16 cellular contexts compared by ENCODE assay signal in genomic region chr2:69639246-69639645, GRCh38. TPM values are rescaled to one million over a fixed set of nuclear protein-coding genes. Genes with fewer than 3 reads are reported as not detected.
DNase-seq lines count a peak whose midpoint lies in the region; ATAC-seq, FAIRE-seq and TF ChIP-seq lines count a peak whose summit lies in the region.
"Had no signal": no experiment of that assay in that cellular context is flagged by ENCODE, and none has a peak within 500 bp of the region (broad histone marks: within the 10 kb centered on the region; RNA-seq: fewer than 3 reads in every experiment).

No MANE protein-coding gene starts in this region.

- no peak for ATAC-seq in CD8-positive, alpha-beta T cell
- ATAC-seq in natural killer cell treated with Interleukin-12 subunit alpha and Interleukin-12 subunit beta and Interleukin-15 and Interleukin-18, amount 100 ng/mL, for 72 hours: no peak
- ATAC-seq in HG03139 (IDR thresholded peaks at IDR 0.05; ENCODE audit: unreplicated experiment) (no peak), GM21360 (IDR thresholded peaks at IDR 0.05; ENCODE audit: unreplicated experiment) (no peak)
- ATAC-seq: heart right ventricle had no signal

- H4K20me1 ChIP-seq in KMS-11 (ENCODE audit: insufficient read depth): no peaks in the 10 kb centered on the region
- H4K20me1 ChIP-seq in astrocyte (ENCODE audit: insufficient read depth, low read length): peaks cover 76% of the 10 kb centered on the region

- H3K36me3 ChIP-seq in CD8-positive, alpha-beta T cell (ENCODE audit: insufficient read depth, low read length): peaks cover 10% of the 10 kb centered on the region
- H3K36me3 ChIP-seq in KMS-11 (ENCODE audit: insufficient read depth) (no peaks in the 10 kb centered on the region), astrocyte (ENCODE audit: insufficient read depth, low read length) (peaks cover 5% of the 10 kb centered on the region)
- H3K36me3 ChIP-seq: prostate gland had no signal

- H3K4me3 ChIP-seq in CD8-positive, alpha-beta T cell (ENCODE audit: low read depth, low read length): peak overlapping the region; percentile 83
- H3K4me3 ChIP-seq in KMS-11 (IDR thresholded peaks at IDR 0.05; ENCODE audit: insufficient read depth, low read depth, low read length): no peak overlapping the region
- no peak overlapping the region for H3K4me3 ChIP-seq in astrocyte (ENCODE audit: insufficient read depth, low read depth, low read length)
- H3K4me3 ChIP-seq: esophagus squamous epithelium, heart right ventricle, prostate gland had no signal

- H2AFZ ChIP-seq in KMS-11 (ENCODE audit: low read depth) (no peak overlapping the region), astrocyte (ENCODE audit: low read depth, low read length) (no peak overlapping the region)

- DNase-seq in CD8-positive, alpha-beta T cell: no peak
- DNase-seq in astrocyte (ENCODE audit: low read depth) (no peak), NCI-H2171 (lab: John Stamatoyannopoulos, UW) (no peak)
- no peak for DNase-seq in natural killer cell treated with Interleukin-12 subunit alpha and Interleukin-12 subunit beta and Interleukin-15 and Interleukin-18, amount 100 ng/mL, for 72 hours (ENCODE audit: low spot score)
- DNase-seq: amygdala, esophagus squamous epithelium, heart right ventricle, NCI-H2081 treated with DMSO at 0.1 percent for 48 hours, NCI-H774, T-helper 9 cell had no signal

- peak overlapping the region; percentile 96 for H3K4me3 Mint-ChIP-seq in CD8-positive, alpha-beta T cell
- peak overlapping the region; percentile 13 for H3K4me3 Mint-ChIP-seq in astrocyte (ENCODE audit: unreplicated experiment)
- H3K4me3 Mint-ChIP-seq in natural killer cell treated with Interleukin-12 subunit alpha and Interleukin-12 subunit beta and Interleukin-15 and Interleukin-18, amount 100 ng/mL, for 72 hours: peak overlapping the region; percentile 87
- H3K4me3 Mint-ChIP-seq: CD14-positive monocyte had no signal

- H3K9ac ChIP-seq in KMS-11 (no peak overlapping the region), astrocyte (ENCODE audit: low read length) (no peak overlapping the region)

- H3K4me1 ChIP-seq in CD8-positive, alpha-beta T cell (ENCODE audit: insufficient read depth, low read length): peaks cover 54% of the 10 kb centered on the region
- H3K4me1 ChIP-seq in KMS-11 (ENCODE audit: low read depth, poor library complexity, severe bottlenecking): peaks cover 48% of the 10 kb centered on the region
- H3K4me1 ChIP-seq in astrocyte (ENCODE audit: insufficient read depth, low read length): peaks cover 19% of the 10 kb centered on the region

- H3K79me2 ChIP-seq in KMS-11 (ENCODE audit: insufficient read depth, low read depth): peaks cover 74% of the 10 kb centered on the region; the same call in 1 of the 2 replicates
- H3K79me2 ChIP-seq in astrocyte (ENCODE audit: insufficient read depth, low read length): peaks cover 87% of the 10 kb centered on the region

- no peaks in the 10 kb centered on the region for H3K9me3 Mint-ChIP-seq in CD8-positive, alpha-beta T cell
- no peaks in the 10 kb centered on the region for H3K9me3 Mint-ChIP-seq in astrocyte (ENCODE audit: unreplicated experiment)
- no peaks in the 10 kb centered on the region for H3K9me3 Mint-ChIP-seq in natural killer cell treated with Interleukin-12 subunit alpha and Interleukin-12 subunit beta and Interleukin-15 and Interleukin-18, amount 100 ng/mL, for 72 hours
- H3K9me3 Mint-ChIP-seq: CD14-positive monocyte had no signal

- H3K27me3 ChIP-seq in CD8-positive, alpha-beta T cell (ENCODE audit: insufficient read depth, low read length): no peaks in the 10 kb centered on the region
- H3K27me3 ChIP-seq in KMS-11 (ENCODE audit: insufficient read depth, low read depth) (no peaks in the 10 kb centered on the region), astrocyte (ENCODE audit: insufficient read depth, low read length) (no peaks in the 10 kb centered on the region)
- H3K27me3 ChIP-seq: esophagus squamous epithelium, heart right ventricle had no signal

- H3K27me3 Mint-ChIP-seq in CD8-positive, alpha-beta T cell (ENCODE audit: low read depth): no peaks in the 10 kb centered on the region
- no peaks in the 10 kb centered on the region for H3K27me3 Mint-ChIP-seq in astrocyte (ENCODE audit: low read depth, unreplicated experiment)
- no peaks in the 10 kb centered on the region for H3K27me3 Mint-ChIP-seq in natural killer cell treated with Interleukin-12 subunit alpha and Interleukin-12 subunit beta and Interleukin-15 and Interleukin-18, amount 100 ng/mL, for 72 hours

- POLR2A ChIA-PET in CD8-positive, alpha-beta T cell (lab: Charles Lee): interaction anchor here (0.8 to 2.7 kb wide), 3 partner anchors 11 to 86 kb away, joined by 3 to 11 read pairs (median 5); no protein-coding TSS in a partner anchor

- TF ChIP-seq CTCF in CD8-positive, alpha-beta T cell (IDR thresholded peaks at IDR 0.05): no peak
- TF ChIP-seq CTCF in KMS-11 (conservative IDR thresholded peaks at IDR 0.05; ENCODE audit: low read depth, low read length) (no peak), astrocyte (IDR thresholded peaks at IDR 0.05; ENCODE audit: insufficient read depth, low read depth, low read length) (no peak)

- CTCF ChIA-PET in CD8-positive, alpha-beta T cell (lab: Charles Lee): interaction anchor here (0.7 to 6.7 kb wide), 7 partner anchors 61 to 177 kb away, joined by 3 to 44 read pairs (median 4); partner anchors contain the start of gene ANXA4

- peaks cover 64% of the 10 kb centered on the region for H3K4me1 Mint-ChIP-seq in CD8-positive, alpha-beta T cell (ENCODE audit: low read depth)
- peaks cover 19% of the 10 kb centered on the region for H3K4me1 Mint-ChIP-seq in astrocyte (ENCODE audit: low read depth, unreplicated experiment)
- peaks cover 54 to 73% of the 10 kb centered on the region in 2 donors for H3K4me1 Mint-ChIP-seq in natural killer cell treated with Interleukin-12 subunit alpha and Interleukin-12 subunit beta and Interleukin-15 and Interleukin-18, amount 100 ng/mL, for 72 hours (ENCODE audit: low read depth in 2 of 2)

- H3K9me3 ChIP-seq in CD8-positive, alpha-beta T cell (ENCODE audit: low read length): no peaks in the 10 kb centered on the region
- no peaks in the 10 kb centered on the region for H3K9me3 ChIP-seq in astrocyte (ENCODE audit: insufficient read depth, low read depth, low read length)
- H3K9me3 ChIP-seq: esophagus squamous epithelium, heart right ventricle, prostate gland had no signal

- peak overlapping the region; percentile 97 for H3K27ac Mint-ChIP-seq in CD8-positive, alpha-beta T cell
- no peak overlapping the region for H3K27ac Mint-ChIP-seq in astrocyte (ENCODE audit: unreplicated experiment)
- peak overlapping the region; percentile 87 to 88 for H3K27ac Mint-ChIP-seq in natural killer cell treated with Interleukin-12 subunit alpha and Interleukin-12 subunit beta and Interleukin-15 and Interleukin-18, amount 100 ng/mL, for 72 hours

- H3K4me2 ChIP-seq in KMS-11 (peak overlapping the region; percentile 62; the same call in 1 of the 2 replicates), astrocyte (ENCODE audit: low read length) (peak overlapping the region; percentile 99)

- peaks cover 75% of the 10 kb centered on the region for H3K36me3 Mint-ChIP-seq in CD8-positive, alpha-beta T cell
- peaks cover 12% of the 10 kb centered on the region for H3K36me3 Mint-ChIP-seq in astrocyte (ENCODE audit: low read depth, unreplicated experiment)
- H3K36me3 Mint-ChIP-seq in natural killer cell treated with Interleukin-12 subunit alpha and Interleukin-12 subunit beta and Interleukin-15 and Interleukin-18, amount 100 ng/mL, for 72 hours: peaks cover 16% of the 10 kb centered on the region

- H3K27ac ChIP-seq in CD8-positive, alpha-beta T cell (ENCODE audit: low read depth, low read length): no peak overlapping the region
- H3K27ac ChIP-seq in KMS-11 (no peak overlapping the region), astrocyte (ENCODE audit: low read depth, low read length) (no peak overlapping the region)
- H3K27ac ChIP-seq: esophagus squamous epithelium, prostate gland had no signal

- no peak for FAIRE-seq in astrocyte (lab: Jason Lieb, UNC)
- FAIRE-seq: G401.6 had no signal

- intact Hi-C loops in CD8-positive, alpha-beta T cell (cut with DNase I, micrococcal nuclease): loop anchor here in 1 of 2 experiments (2.0 kb wide), 1 partner anchor 14 kb away; no protein-coding TSS in a partner anchor

RNA-seq across cellular contexts. Expression of gene AAK1, which starts 4.3 kb away (rescaled TPM):
- total RNA-seq in CD8-positive, alpha-beta T cell: 100 to 1,000 TPM; 156 to 174 TPM
- 108 and 110 TPM in 2 replicates for total RNA-seq in astrocyte
- 100 to 1,000 TPM in 1 of 2 donors, 10 to 100 TPM in 1; 97.1 to 114 TPM for total RNA-seq in natural killer cell treated with Interleukin-12 subunit alpha and Interleukin-12 subunit beta and Interleukin-15 and Interleukin-18, amount 100 ng/mL, for 72 hours

Comparison
In these comparisons a context has a peak if more than half of its experiments do, and no peak if none do; other contexts are left out.
1. H3K4me3 Mint-ChIP-seq: peak in every context shown above with its lines; median percentile 96 in CD8-positive, alpha-beta T cell; 87 in natural killer cell treated with Interleukin-12 subunit alpha and Interleukin-12 subunit beta and Interleukin-15 and Interleukin-18, amount 100 ng/mL, for 72 hours; 13 in astrocyte.